12 cellular contexts compared by ENCODE assay signal in the genomic region with DNA sequence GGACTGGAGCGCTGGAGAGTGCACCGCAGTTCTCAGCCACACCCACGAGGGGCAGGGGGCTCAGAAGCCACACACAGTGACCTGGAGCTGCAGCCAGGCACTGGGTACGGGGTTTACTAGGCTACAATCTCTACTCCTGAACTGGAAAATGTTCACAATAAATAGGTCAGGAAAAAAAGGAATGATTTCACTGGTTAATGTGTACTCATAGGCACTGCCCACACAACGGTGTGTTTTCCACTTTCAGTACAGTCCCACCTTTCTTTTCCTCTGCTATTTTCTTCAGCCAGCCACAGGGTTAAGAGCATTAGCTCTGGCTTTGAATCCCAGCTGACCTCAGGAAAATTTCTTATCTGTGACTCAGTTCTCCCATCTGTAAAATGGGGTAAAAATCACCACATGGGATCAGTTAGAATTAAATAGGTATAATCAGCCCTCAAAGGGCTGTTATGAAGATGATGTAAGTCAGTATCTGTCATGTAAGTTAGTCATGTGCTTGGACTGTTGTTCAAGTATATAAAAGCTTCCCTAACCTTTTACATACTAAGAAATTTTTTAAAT. TPM values are rescaled to one million over a fixed set of nuclear protein-coding genes. Genes with fewer than 3 reads are reported as not detected.
A peak's percentile ranks its signal among the peaks of the same experiment; 100 is the strongest.
DNase-seq lines count a peak whose midpoint lies in the region; ATAC-seq and TF ChIP-seq lines count a peak whose summit lies in the region.
"Had no signal": no experiment of that assay in that cellular context is flagged by ENCODE, and none has a peak within 500 bp of the region (broad histone marks: within the 10 kb centered on the region; RNA-seq: fewer than 3 reads in every experiment).

No MANE protein-coding gene starts in this region.

- no peak for TF ChIP-seq POLR2A in breast epithelium (IDR thresholded peaks at IDR 0.05)
- TF ChIP-seq POLR2A in right lobe of liver (IDR thresholded peaks at IDR 0.05): peak; percentile 16

- H3K36me3 ChIP-seq in breast epithelium (no peaks in the 10 kb centered on the region), right lobe of liver (peaks cover 0 to 27% (median 13%) of the 10 kb centered on the region in 4 donors)

- H3K4me1 ChIP-seq in breast epithelium: peaks cover 0 to 8% of the 10 kb centered on the region in 2 donors
- peaks cover 0 to 29% (median 13%) of the 10 kb centered on the region in 4 donors for H3K4me1 ChIP-seq in right lobe of liver

- TF ChIP-seq CTCF in breast epithelium (IDR thresholded peaks at IDR 0.05) (no peak), right lobe of liver (IDR thresholded peaks at IDR 0.05) (no peak)

- H3K9me3 ChIP-seq in breast epithelium: no peaks in the 10 kb centered on the region
- no peaks in the 10 kb centered on the region for H3K9me3 ChIP-seq in right lobe of liver

- 25% methylated on average over 5 of the region's 5 CpGs for WGBS in right lobe of liver (ENCODE audit: insufficient coverage, low coverage, low lambda C conversion rate, missing lambda C conversion rate)

- ATAC-seq in right lobe of liver: peak; percentile 31 to 63 (median 51)
- ATAC-seq: WTC11 had no signal

- no peak overlapping the region for H3K4me3 ChIP-seq in breast epithelium
- H3K4me3 ChIP-seq in right lobe of liver: no peak overlapping the region

- H3K27me3 ChIP-seq in breast epithelium (no peaks in the 10 kb centered on the region), right lobe of liver (no peaks in the 10 kb centered on the region)

- intact Hi-C loops in breast epithelium (cut with DNase I; ENCODE audit: low total_unique reads): no loop called here
- intact Hi-C loops in right lobe of liver (cut with DNase I): no loop called here

- H3K27ac ChIP-seq in breast epithelium (peak overlapping the region; percentile 73 to 87), right lobe of liver (peak overlapping the region; percentile 54 to 62 (median 58))
- H3K27ac ChIP-seq: C4-2B had no signal

- peak; percentile 16 for DNase-seq in stimulated activated CD4-positive, alpha-beta T cell treated with anti-CD3 and anti-CD28 coated beads, Interleukin-15, amount 100 ng/mL, for 24 hours
- no peak for DNase-seq in stimulated activated CD4-positive, alpha-beta T cell treated with anti-CD3 and anti-CD28 coated beads, Interleukin-2, amount 100 ng/mL, for 48 hours
- DNase-seq in breast epithelium (ENCODE audit: low spot score in 2 of 2) (no peak), right lobe of liver (no peak), middle frontal gyrus (ENCODE audit: extremely low spot score, low spot score) (no peak), DMS153 (lab: John Stamatoyannopoulos, UW) (no peak), NCI-H187 (lab: John Stamatoyannopoulos, UW) (no peak), NCI-H526 (lab: John Stamatoyannopoulos, UW) (no peak)
- DNase-seq: central memory CD4-positive, alpha-beta T cell; NCI-H524 treated with DMSO at 0.1 percent for 48 hours had no signal

RNA-seq across cellular contexts. Expression of gene ZCCHC14, which starts 35.7 kb away (rescaled TPM):
- 10 to 100 TPM; 15.2 to 21.0 (median 18.7) TPM for total RNA-seq in breast epithelium
- total RNA-seq in right lobe of liver: 10 to 100 TPM; 12.6 to 26.5 (median 17.7) TPM
